22 cellular contexts compared by ENCODE assay signal in genomic region chr4:150355858-150356455, GRCh38.
DNase-seq lines count a peak whose midpoint lies in the region.
"Had no signal": no experiment of that assay in that cellular context is flagged by ENCODE, and none has a peak within 500 bp of the region (broad histone marks: within the 10 kb centered on the region; RNA-seq: fewer than 3 reads in every experiment).

No MANE protein-coding gene starts in this region.

- DNase-seq in DMS114 treated with DMSO at 0.1 percent for 48 hours (lab: John Stamatoyannopoulos, UW; ENCODE audit: unreplicated experiment) (peak; percentile 49), NCI-H446 (lab: John Stamatoyannopoulos, UW) (peak; percentile 29 to 59), left kidney (ENCODE audit: low read depth, low spot score) (peak; percentile 5), neuronal stem cell (ENCODE audit: low spot score) (no peak), T-helper 1 cell (no peak)
- no peak for DNase-seq in effector CD8-positive, alpha-beta T cell (lab: John Stamatoyannopoulos, UW)
- DNase-seq in central memory CD4-positive, alpha-beta T cell, result no peak
- DNase-seq: CD4-positive, alpha-beta T cell; COR-L47; DMS153; IMR-90; NCI-H1694; NCI-H2081; NCI-H510A; NCI-H774; NK-92 treated with Interleukin-12 subunit alpha and Interleukin-12 subunit beta, amount 100 ng/mL, for 24 hours; SHP77 treated with DMSO at 0.1 percent for 48 hours had no signal

- H3K4ac ChIP-seq in neuronal stem cell (ENCODE audit: low read length), result no peak overlapping the region

- no peak overlapping the region for H4K8ac ChIP-seq in neuronal stem cell (ENCODE audit: low read depth, low read length)

- no peaks in the 10 kb centered on the region for H3K36me3 ChIP-seq in neuronal stem cell (replicated peaks in 1 of 2; ENCODE audit: control insufficient read depth in 2 of 2, insufficient read depth in 2 of 2, low read length in 2 of 2)
- H3K36me3 ChIP-seq: HAP-1 had no signal

- no peak overlapping the region for H2BK5ac ChIP-seq in neuronal stem cell (ENCODE audit: low read length)

- H3K27me3 ChIP-seq in neuronal stem cell (ENCODE audit: control insufficient read depth in 3 of 3, insufficient read depth in 3 of 3, low read depth in 1 of 3, low read length in 3 of 3), result no peaks in the 10 kb centered on the region

- H3K27ac ChIP-seq in neuronal stem cell (replicated peaks; ENCODE audit: low read length), result no peak overlapping the region
- H3K27ac ChIP-seq: HL-60, KMS-11, RWPE1 had no signal

- H2BK120ac ChIP-seq in neuronal stem cell (ENCODE audit: low read depth, low read length), result no peak overlapping the region

- no peak overlapping the region for H3K23ac ChIP-seq in neuronal stem cell (ENCODE audit: low read depth, low read length, poor library complexity)

- H3K9ac ChIP-seq in neuronal stem cell (ENCODE audit: low read depth, low read length, poor library complexity), result no peak overlapping the region
- H3K9ac ChIP-seq: KMS-11 had no signal

- no peak overlapping the region for H3K18ac ChIP-seq in neuronal stem cell (ENCODE audit: low read length)

- H3K4me2 ChIP-seq in neuronal stem cell (ENCODE audit: insufficient read depth, low read length, poor library complexity, severe bottlenecking), result no peak overlapping the region
- H3K4me2 ChIP-seq: GM23338, KMS-11 had no signal

- no CpG with 5 or more reads among the region's 3 CpGs for WGBS in neuronal stem cell (ENCODE audit: extremely low coverage in 2 of 2, insufficient read length in 2 of 2, insufficient replicate concordance in 1 of 2), 2 donors

- no peak overlapping the region for H3K4me3 ChIP-seq in neuronal stem cell (ENCODE audit: low read length in 2 of 2)
- H3K4me3 ChIP-seq: GM23338, HAP-1 had no signal

- no peak overlapping the region for H2AK5ac ChIP-seq in neuronal stem cell (ENCODE audit: low read depth, low read length)

- no peak overlapping the region for H2BK12ac ChIP-seq in neuronal stem cell (ENCODE audit: low read length)

- H2AFZ ChIP-seq in neuronal stem cell (ENCODE audit: low read length), result peak overlapping the region; percentile 5
- H2AFZ ChIP-seq: GM23338 had no signal

- H3K14ac ChIP-seq in neuronal stem cell (ENCODE audit: low read length), result no peak overlapping the region

- no peaks in the 10 kb centered on the region for H3K79me1 ChIP-seq in neuronal stem cell (ENCODE audit: low read depth, low read length)

- H3K4me1 ChIP-seq in neuronal stem cell (ENCODE audit: control insufficient read depth in 2 of 2, insufficient read depth in 1 of 2, low read depth in 1 of 2, low read length in 2 of 2), result peaks cover 2 to 9% of the 10 kb centered on the region in 2 donors
- H3K4me1 ChIP-seq: HAP-1 had no signal

- H4K91ac ChIP-seq in neuronal stem cell (ENCODE audit: low read depth, low read length, poor library complexity), result no peak overlapping the region

- H2BK15ac ChIP-seq in neuronal stem cell (ENCODE audit: low read length), result no peak overlapping the region

- no peaks in the 10 kb centered on the region for H3K9me3 ChIP-seq in neuronal stem cell (replicated peaks in 1 of 2; ENCODE audit: control insufficient read depth in 2 of 2, insufficient read depth in 1 of 2, low read depth in 1 of 2, low read length in 2 of 2)
- H3K9me3 ChIP-seq: HAP-1 had no signal

Comparison
In these comparisons a context has a peak if more than half of its experiments do, and no peak if none do; other contexts are left out.
1. DNase-seq: peak in DMS114 treated with DMSO at 0.1 percent for 48 hours (single experiment), NCI-H446 (2 of 2) and left kidney (single experiment); none in neuronal stem cell (single experiment), effector CD8-positive, alpha-beta T cell (single experiment), T-helper 1 cell (0 of 5) and central memory CD4-positive, alpha-beta T cell (single experiment).